In genomic region chr12:57533108-57533507, GRCh38 we compare ENCODE assay signal across 22 cellular contexts. TPM values are rescaled to one million over a fixed set of nuclear protein-coding genes. Genes with fewer than 3 reads are reported as not detected.
"Had no signal": no experiment of that assay in that cellular context is flagged by ENCODE, and none has a peak within 500 bp of the region (broad histone marks: within the 10 kb centered on the region; RNA-seq: fewer than 3 reads in every experiment).

No MANE protein-coding gene starts in this region.

- DNase-seq: effector CD4-positive, alpha-beta T cell; endodermal cell; erythroblast; foreskin keratinocyte; kidney; left cardiac atrium; left ventricle myocardium inferior; lower lobe of right lung; natural killer cell; occipital lobe; pancreas; right lobe of liver; stimulated activated CD4-positive, alpha-beta T cell treated with anti-CD3 and anti-CD28 coated beads, Interleukin-4, amount 100 ng/mL, for 1 hour; stimulated activated CD8-positive, alpha-beta memory T cell treated with anti-CD3 and anti-CD28 coated beads, Interleukin-4, amount 100 ng/mL, for 48 hours; stimulated activated naive CD8-positive, alpha-beta T cell treated with anti-CD3 and anti-CD28 coated beads, Interleukin-15, amount 100 ng/mL, for 72 hours; transverse colon had no signal

- H3K4me1 Mint-ChIP-seq: endodermal cell, mesothelial cell of epicardium had no signal

- H3K4me3 Mint-ChIP-seq: endodermal cell; memory B cell; mesothelial cell of epicardium; natural killer cell; neural progenitor cell; stimulated activated memory B cell treated with anti-CD40 and anti-IgM and Interleukin-4, amounts not matched to agents 10 μg/mL and 1 μg/mL and 100 μg/mL, for 72 hours; stimulated activated naive CD8-positive, alpha-beta T cell treated with anti-CD3 and anti-CD28 coated beads, Interleukin-15, amount 100 ng/mL, for 72 hours had no signal

- ATAC-seq: foreskin keratinocyte; left cardiac atrium; lower lobe of right lung; natural killer cell; pancreas; right lobe of liver; stimulated activated memory B cell treated with anti-CD40 and anti-IgM and Interleukin-4, amounts not matched to agents 10 μg/mL and 1 μg/mL and 100 μg/mL, for 72 hours; stimulated activated naive CD8-positive, alpha-beta T cell treated with anti-CD3 and anti-CD28 coated beads, Interleukin-15, amount 100 ng/mL, for 72 hours had no signal

- H3K9me3 Mint-ChIP-seq: endodermal cell; memory B cell; mesothelial cell of epicardium; natural killer cell; neural progenitor cell; stimulated activated memory B cell treated with anti-CD40 and anti-IgM and Interleukin-4, amounts not matched to agents 10 μg/mL and 1 μg/mL and 100 μg/mL, for 72 hours; stimulated activated naive CD8-positive, alpha-beta T cell treated with anti-CD3 and anti-CD28 coated beads, Interleukin-15, amount 100 ng/mL, for 72 hours had no signal

- H3K27me3 Mint-ChIP-seq: memory B cell; progenitor cell of endocrine pancreas; stimulated activated memory B cell treated with anti-CD40 and anti-IgM and Interleukin-4, amounts not matched to agents 10 μg/mL and 1 μg/mL and 100 μg/mL, for 72 hours; stimulated activated naive CD8-positive, alpha-beta T cell treated with anti-CD3 and anti-CD28 coated beads, Interleukin-15, amount 100 ng/mL, for 72 hours had no signal

- H3K27ac Mint-ChIP-seq: endodermal cell; memory B cell; mesothelial cell of epicardium; natural killer cell; neural progenitor cell; progenitor cell of endocrine pancreas; stimulated activated memory B cell treated with anti-CD40 and anti-IgM and Interleukin-4, amounts not matched to agents 10 μg/mL and 1 μg/mL and 100 μg/mL, for 72 hours; stimulated activated naive CD8-positive, alpha-beta T cell treated with anti-CD3 and anti-CD28 coated beads, Interleukin-15, amount 100 ng/mL, for 72 hours had no signal

RNA-seq across cellular contexts. Expression of gene KIF5A, which starts 16.7 kb away (rescaled TPM):
- total RNA-seq: myocyte had no signal
